8 cellular contexts compared by ENCODE assay signal in the genomic region with DNA sequence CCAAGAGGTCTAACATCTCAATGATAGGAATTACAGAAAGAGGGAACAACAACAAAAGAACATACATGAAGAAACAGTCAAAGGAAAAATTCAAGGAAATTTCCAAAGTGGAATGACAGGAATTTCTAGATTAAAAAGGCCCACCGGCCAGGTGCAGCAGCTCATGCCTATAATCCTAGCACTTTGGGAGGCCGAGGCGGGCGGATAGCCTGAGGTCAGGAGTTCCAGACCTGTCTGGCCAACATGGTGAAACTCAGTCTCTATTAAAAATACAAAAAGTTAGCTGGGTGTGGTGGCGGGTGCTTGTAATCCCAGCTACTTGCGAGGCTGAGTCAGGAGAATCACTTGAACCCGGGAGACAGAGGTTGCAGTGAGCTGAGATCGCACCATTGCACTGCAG.
DNase-seq lines count a peak whose midpoint lies in the region; ATAC-seq, FAIRE-seq and TF ChIP-seq lines count a peak whose summit lies in the region.
"Not testable (repeated sequence)": the region's sequence is repeated elsewhere in the genome, so short reads cannot be mapped to it uniquely, and the experiment has no call there.

No MANE protein-coding gene starts in this region.

- H3K27ac Mint-ChIP-seq in CD4-positive, CD25-positive, alpha-beta regulatory T cell: peak overlapping the region; percentile 73 to 85 (median 77)
- H3K27ac Mint-ChIP-seq in T-helper 2 cell treated with Interferon-gamma antibody and Interleukin-4, amounts not matched to agents 5 μg/mL and 100 μg/mL, for 36 hours: peak overlapping the region; percentile 96
- H3K27ac Mint-ChIP-seq in activated CD8-positive, alpha-beta T cell treated with anti-CD3 and anti-CD28 coated beads, Interleukin-2, amount 10 ng/mL, durations not matched to agents 7 days and 5 days: peak overlapping the region; percentile 88
- peak overlapping the region; percentile 100 for H3K27ac Mint-ChIP-seq in activated naive CD4-positive, alpha-beta T cell treated with anti-CD3 and anti-CD28 coated beads for 36 hours
- peak overlapping the region; percentile 96 to 99 (median 98) for H3K27ac Mint-ChIP-seq in naive B cell
- H3K27ac Mint-ChIP-seq in stimulated activated memory B cell treated with anti-CD40 and anti-IgM and Interleukin-4, amounts not matched to agents 10 μg/mL and 1 μg/mL and 100 μg/mL, for 72 hours: peak overlapping the region; percentile 94

- H3K9ac ChIP-seq in Karpas-422 (ENCODE audit: low read length): peak overlapping the region; percentile 43; the same call in 1 of the 2 replicates
- not testable (repeated sequence) for H3K9ac ChIP-seq in K562 (ENCODE audit: insufficient read depth in 1 of 2, low read depth in 2 of 2, low read length in 2 of 2)

- peak overlapping the region; percentile 78 for H3K4me2 ChIP-seq in Karpas-422 (ENCODE audit: low read depth, low read length, poor library complexity, severe bottlenecking)
- not testable (repeated sequence) for H3K4me2 ChIP-seq in K562 (ENCODE audit: insufficient read depth, low read length)

- not testable (repeated sequence) for H3K27me3 Mint-ChIP-seq in CD4-positive, CD25-positive, alpha-beta regulatory T cell; T-helper 2 cell treated with Interferon-gamma antibody and Interleukin-4, amounts not matched to agents 5 μg/mL and 100 μg/mL, for 36 hours (ENCODE audit: low read depth); activated CD8-positive, alpha-beta T cell treated with anti-CD3 and anti-CD28 coated beads, Interleukin-2, amount 10 ng/mL, durations not matched to agents 7 days and 5 days (ENCODE audit: low read depth); activated naive CD4-positive, alpha-beta T cell treated with anti-CD3 and anti-CD28 coated beads for 36 hours (ENCODE audit: low read depth); naive B cell; stimulated activated memory B cell treated with anti-CD40 and anti-IgM and Interleukin-4, amounts not matched to agents 10 μg/mL and 1 μg/mL and 100 μg/mL, for 72 hours

- not testable (repeated sequence) for H4K20me1 ChIP-seq in Karpas-422 (ENCODE audit: insufficient read depth, low read depth, low read length); K562 (replicated peaks; ENCODE audit: control insufficient read depth, insufficient read depth, low read length)

- POLR2A ChIA-PET in activated CD8-positive, alpha-beta T cell treated with anti-CD3 and anti-CD28 coated beads, Interleukin-2, amount 10 ng/mL, durations not matched to agents 7 days and 5 days (lab: Charles Lee): interaction anchor here (0.7 to 1.6 kb wide), 4 partner anchors 34 to 141 kb away, joined by 4 to 10 read pairs (median 6); no protein-coding TSS in a partner anchor
- POLR2A ChIA-PET in K562 (lab: Yijun Ruan, JAX): interaction anchor here (0.6 kb wide), 1 partner anchor 252 kb away, joined by 3 read pairs; no protein-coding TSS in a partner anchor

- H3K4me3 Mint-ChIP-seq in CD4-positive, CD25-positive, alpha-beta regulatory T cell: peak overlapping the region in 3 of 4 donors; percentile 21 to 79 (median 25)
- not testable (repeated sequence) for H3K4me3 Mint-ChIP-seq in T-helper 2 cell treated with Interferon-gamma antibody and Interleukin-4, amounts not matched to agents 5 μg/mL and 100 μg/mL, for 36 hours; activated CD8-positive, alpha-beta T cell treated with anti-CD3 and anti-CD28 coated beads, Interleukin-2, amount 10 ng/mL, durations not matched to agents 7 days and 5 days
- peak overlapping the region; percentile 64 for H3K4me3 Mint-ChIP-seq in activated naive CD4-positive, alpha-beta T cell treated with anti-CD3 and anti-CD28 coated beads for 36 hours
- peak overlapping the region in 7 of 8 donors; percentile 41 to 88 (median 72) for H3K4me3 Mint-ChIP-seq in naive B cell
- peak overlapping the region; percentile 9 for H3K4me3 Mint-ChIP-seq in stimulated activated memory B cell treated with anti-CD40 and anti-IgM and Interleukin-4, amounts not matched to agents 10 μg/mL and 1 μg/mL and 100 μg/mL, for 72 hours

- H3K9me3 ChIP-seq in CD4-positive, CD25-positive, alpha-beta regulatory T cell (ENCODE audit: control insufficient read depth in 2 of 2, low read length in 2 of 2); Karpas-422 (ENCODE audit: low read length); K562 (replicated peaks; ENCODE audit: control insufficient read depth, insufficient read depth, low read depth, low read length): not testable (repeated sequence)

- not testable (repeated sequence) for TF ChIP-seq RAD21 in K562 (CRISPR knock-in tag; conservative IDR thresholded peaks at IDR 0.05 in 1 of 2, IDR thresholded peaks at IDR 0.05 in 1 of 2)

- TF ChIP-seq CTCF in K562 (IDR thresholded peaks at IDR 0.05 in 2 of 3, conservative IDR thresholded peaks at IDR 0.05 in 1 of 3; ENCODE audit: insufficient read depth in 2 of 3, low read depth in 1 of 3, low read length in 3 of 3): not testable (repeated sequence)

- peaks cover 42% of the 10 kb centered on the region for H3K4me1 ChIP-seq in CD4-positive, CD25-positive, alpha-beta regulatory T cell (ENCODE audit: control insufficient read depth, insufficient read depth, low read length, poor library complexity, severe bottlenecking)
- H3K4me1 ChIP-seq in Karpas-422 (ENCODE audit: low read length) (peaks cover 55% of the 10 kb centered on the region), K562 (replicated peaks in 1 of 2; ENCODE audit: control insufficient read depth in 2 of 2, insufficient read depth in 2 of 2, low read length in 2 of 2) (peaks cover 0 to 35% of the 10 kb centered on the region in 2 experiments; a peak in 4 of 5 replicates)

- 80% methylated on average over 7 of the region's 8 CpGs for WGBS in K562 (ENCODE audit: insufficient coverage, low coverage, missing lambda C conversion rate)

- H3K79me2 ChIP-seq in Karpas-422 (ENCODE audit: low read length); K562 (ENCODE audit: control insufficient read depth, insufficient read depth, low read length): not testable (repeated sequence)

- not testable (repeated sequence) for DNase-seq in CD4-positive, CD25-positive, alpha-beta regulatory T cell; Karpas-422; T-helper 2 cell treated with Interferon-gamma antibody and Interleukin-4, amounts not matched to agents 5 μg/mL and 100 μg/mL, for 36 hours (ENCODE audit: low spot score); activated CD8-positive, alpha-beta T cell treated with anti-CD3 and anti-CD28 coated beads, Interleukin-2, amount 10 ng/mL, durations not matched to agents 7 days and 5 days; activated naive CD4-positive, alpha-beta T cell treated with anti-CD3 and anti-CD28 coated beads for 36 hours; K562 (ENCODE audit: extremely low read depth in 1 of 4, low spot score in 3 of 4); naive B cell

- not testable (repeated sequence) for H3K9me1 ChIP-seq in K562 (ENCODE audit: control insufficient read depth, insufficient read depth, low read length)

- in situ Hi-C loops in K562 (cut with MboI): not testable (repeated sequence)

- H3K4me3 ChIP-seq in CD4-positive, CD25-positive, alpha-beta regulatory T cell (ENCODE audit: low read depth, low read length); Karpas-422 (ENCODE audit: low read length); K562: not testable (repeated sequence)

- peaks cover 54 to 87% (median 65%) of the 10 kb centered on the region in 4 donors for H3K4me1 Mint-ChIP-seq in CD4-positive, CD25-positive, alpha-beta regulatory T cell
- H3K4me1 Mint-ChIP-seq in T-helper 2 cell treated with Interferon-gamma antibody and Interleukin-4, amounts not matched to agents 5 μg/mL and 100 μg/mL, for 36 hours (ENCODE audit: low read depth): peaks cover 69% of the 10 kb centered on the region
- peaks cover 75% of the 10 kb centered on the region for H3K4me1 Mint-ChIP-seq in activated CD8-positive, alpha-beta T cell treated with anti-CD3 and anti-CD28 coated beads, Interleukin-2, amount 10 ng/mL, durations not matched to agents 7 days and 5 days (ENCODE audit: low read depth)
- peaks cover 82% of the 10 kb centered on the region for H3K4me1 Mint-ChIP-seq in activated naive CD4-positive, alpha-beta T cell treated with anti-CD3 and anti-CD28 coated beads for 36 hours (ENCODE audit: low read depth)
- H3K4me1 Mint-ChIP-seq in naive B cell: peaks cover 67 to 87% (median 77%) of the 10 kb centered on the region in 3 donors
- H3K4me1 Mint-ChIP-seq in stimulated activated memory B cell treated with anti-CD40 and anti-IgM and Interleukin-4, amounts not matched to agents 10 μg/mL and 1 μg/mL and 100 μg/mL, for 72 hours: peaks cover 80% of the 10 kb centered on the region

- BruUV-seq in K562 (replicated peaks; lab: Mats Ljungman, UMichigan): not testable (repeated sequence)

- ATAC-seq in CD4-positive, CD25-positive, alpha-beta regulatory T cell (ENCODE audit: low read depth in 2 of 2); activated CD8-positive, alpha-beta T cell treated with anti-CD3 and anti-CD28 coated beads, Interleukin-2, amount 10 ng/mL, durations not matched to agents 7 days and 5 days; K562; naive B cell (ENCODE audit: low read depth in 2 of 2); stimulated activated memory B cell treated with anti-CD40 and anti-IgM and Interleukin-4, amounts not matched to agents 10 μg/mL and 1 μg/mL and 100 μg/mL, for 72 hours: not testable (repeated sequence)

- not testable (repeated sequence) for H3K36me3 ChIP-seq in CD4-positive, CD25-positive, alpha-beta regulatory T cell (ENCODE audit: control insufficient read depth, insufficient read depth, low read length); Karpas-422 (ENCODE audit: insufficient read depth, low read length); K562 (ENCODE audit: control insufficient read depth, insufficient read depth, low read length)

- H3K9me2 ChIP-seq in Karpas-422 (replicated peaks; ENCODE audit: insufficient read depth, low read length): not testable (repeated sequence)

- H3K36me3 Mint-ChIP-seq in CD4-positive, CD25-positive, alpha-beta regulatory T cell: not testable (repeated sequence)
- H3K36me3 Mint-ChIP-seq in T-helper 2 cell treated with Interferon-gamma antibody and Interleukin-4, amounts not matched to agents 5 μg/mL and 100 μg/mL, for 36 hours (ENCODE audit: low read depth): peaks cover 17% of the 10 kb centered on the region
- peaks cover 40% of the 10 kb centered on the region for H3K36me3 Mint-ChIP-seq in activated CD8-positive, alpha-beta T cell treated with anti-CD3 and anti-CD28 coated beads, Interleukin-2, amount 10 ng/mL, durations not matched to agents 7 days and 5 days (ENCODE audit: low read depth)
- H3K36me3 Mint-ChIP-seq in activated naive CD4-positive, alpha-beta T cell treated with anti-CD3 and anti-CD28 coated beads for 36 hours (ENCODE audit: low read depth): peaks cover 34% of the 10 kb centered on the region
- H3K36me3 Mint-ChIP-seq in naive B cell: peaks cover 4 to 23% of the 10 kb centered on the region in 2 donors
- peaks cover 40% of the 10 kb centered on the region for H3K36me3 Mint-ChIP-seq in stimulated activated memory B cell treated with anti-CD40 and anti-IgM and Interleukin-4, amounts not matched to agents 10 μg/mL and 1 μg/mL and 100 μg/mL, for 72 hours

- not testable (repeated sequence) for FAIRE-seq in K562 (lab: Jason Lieb, UNC)

- TF ChIP-seq POLR2A in K562 (conservative IDR thresholded peaks at IDR 0.05): not testable (repeated sequence)

- CTCF ChIA-PET in activated CD8-positive, alpha-beta T cell treated with anti-CD3 and anti-CD28 coated beads, Interleukin-2, amount 10 ng/mL, durations not matched to agents 7 days and 5 days (lab: Charles Lee): interaction anchor here (0.9 to 1.5 kb wide), 4 partner anchors 16 to 158 kb away, joined by 3 to 4 read pairs (median 3); no protein-coding TSS in a partner anchor
- CTCF ChIA-PET in activated naive CD4-positive, alpha-beta T cell treated with anti-CD3 and anti-CD28 coated beads for 36 hours (lab: Charles Lee): interaction anchor here (0.6 to 4.6 kb wide), 6 partner anchors 21 to 324 kb away, joined by 3 to 40 read pairs (median 4); no protein-coding TSS in a partner anchor
- CTCF ChIA-PET in K562 (lab: Yijun Ruan, JAX; ENCODE audit: low intra/inter-chr PET ratio): not testable (repeated sequence)

- H3K27me3 ChIP-seq in CD4-positive, CD25-positive, alpha-beta regulatory T cell (ENCODE audit: control insufficient read depth, insufficient read depth, low read length); Karpas-422 (ENCODE audit: low read length); K562 (ENCODE audit: control insufficient read depth in 2 of 2, insufficient read depth in 2 of 2, low read length in 2 of 2): not testable (repeated sequence)

- H2AFZ ChIP-seq in Karpas-422 (ENCODE audit: low read length); K562 (ENCODE audit: low read depth, low read length): not testable (repeated sequence)

- H3K9me3 Mint-ChIP-seq in CD4-positive, CD25-positive, alpha-beta regulatory T cell; T-helper 2 cell treated with Interferon-gamma antibody and Interleukin-4, amounts not matched to agents 5 μg/mL and 100 μg/mL, for 36 hours; activated naive CD4-positive, alpha-beta T cell treated with anti-CD3 and anti-CD28 coated beads for 36 hours: not testable (repeated sequence)
- peaks cover 12% of the 10 kb centered on the region for H3K9me3 Mint-ChIP-seq in activated CD8-positive, alpha-beta T cell treated with anti-CD3 and anti-CD28 coated beads, Interleukin-2, amount 10 ng/mL, durations not matched to agents 7 days and 5 days (ENCODE audit: insufficient read depth)
- H3K9me3 Mint-ChIP-seq in naive B cell: peaks cover 3 to 17% (median 15%) of the 10 kb centered on the region in 7 donors
- peaks cover 16% of the 10 kb centered on the region for H3K9me3 Mint-ChIP-seq in stimulated activated memory B cell treated with anti-CD40 and anti-IgM and Interleukin-4, amounts not matched to agents 10 μg/mL and 1 μg/mL and 100 μg/mL, for 72 hours

- intact Hi-C loops in activated naive CD4-positive, alpha-beta T cell treated with anti-CD3 and anti-CD28 coated beads for 36 hours (cut with micrococcal nuclease): loop anchor here (2.0 to 10.0 kb wide), 5 partner anchors 50 to 1632 kb away; a partner anchor contains a TSS
- intact Hi-C loops in K562 (cut with micrococcal nuclease): not testable (repeated sequence)

- peak overlapping the region; percentile 56 for H3K27ac ChIP-seq in CD4-positive, CD25-positive, alpha-beta regulatory T cell (ENCODE audit: insufficient read depth, low read length, poor library complexity, severe bottlenecking)
- peak overlapping the region; percentile 89 for H3K27ac ChIP-seq in Karpas-422 (ENCODE audit: low read length)
- not testable (repeated sequence) for H3K27ac ChIP-seq in K562 (ENCODE audit: extremely low read depth, low read depth, low read length)

- not testable (repeated sequence) for TF ChIP-seq EP300 in K562 (IDR thresholded peaks at IDR 0.05; ENCODE audit: low read length)
